Comparison of ENCODE assay signal across 12 cellular contexts in genomic region chr2:238868616-238869292, GRCh38. TPM values are rescaled to one million over a fixed set of nuclear protein-coding genes. Genes with fewer than 3 reads are reported as not detected.
DNase-seq lines count a peak whose midpoint lies in the region; ATAC-seq and TF ChIP-seq lines count a peak whose summit lies in the region.
"Had no signal": no experiment of that assay in that cellular context is flagged by ENCODE, and none has a peak within 500 bp of the region (broad histone marks: within the 10 kb centered on the region; RNA-seq: fewer than 3 reads in every experiment).

No MANE protein-coding gene starts in this region.

- H3K27ac ChIP-seq in RWPE2 (ENCODE audit: poor library complexity, severe bottlenecking), result peak overlapping the region; percentile 11
- peak overlapping the region in 3 of 4 donors; percentile 55 to 84 (median 76) for H3K27ac ChIP-seq in gastroesophageal sphincter
- H3K27ac ChIP-seq in ovary, result peak overlapping the region; percentile 30 to 63

- H3K36me3 ChIP-seq in RWPE2 (ENCODE audit: low read depth) (peaks cover 2% of the 10 kb centered on the region; the same call in 1 of the 2 replicates), gastroesophageal sphincter (no peaks in the 10 kb centered on the region), ovary (no peaks in the 10 kb centered on the region)

- peak; percentile 66 for DNase-seq in AG08396 (ENCODE audit: low spot score)
- no peak for DNase-seq in RWPE2 (ENCODE audit: low spot score)
- peak; percentile 58 to 86 (median 77) for DNase-seq in ovary
- no peak for DNase-seq in NCI-H2171 treated with DMSO at 0.1 percent for 48 hours (lab: John Stamatoyannopoulos, UW)
- DNase-seq in RPMI8226, result no peak
- DNase-seq in HPDE6-E6E7 (ENCODE audit: extremely low spot score), result no peak
- DNase-seq: COR-L47, Kasumi-1, NCI-H748 treated with DMSO at 0.1 percent for 48 hours, T-cell had no signal

- H3K9me3 ChIP-seq in RWPE2 (ENCODE audit: severe bottlenecking) (no peaks in the 10 kb centered on the region), gastroesophageal sphincter (no peaks in the 10 kb centered on the region), ovary (no peaks in the 10 kb centered on the region)

- H3K4me3 ChIP-seq in RWPE2 (ENCODE audit: severe bottlenecking), result no peak overlapping the region
- H3K4me3 ChIP-seq in gastroesophageal sphincter, result no peak overlapping the region
- no peak overlapping the region for H3K4me3 ChIP-seq in ovary

- ATAC-seq in RWPE2 (ENCODE audit: low read depth) (no peak), gastroesophageal sphincter (peak; percentile 56), HG03457 (IDR thresholded peaks at IDR 0.05; ENCODE audit: unreplicated experiment) (no peak)
- ATAC-seq: T-cell had no signal

- 81 to 93% methylated on average over 9 to 16 of the region's 25 CpGs for WGBS in gastroesophageal sphincter (ENCODE audit: low coverage in 1 of 2), 2 donors
- 63 to 68% (median 67%) methylated on average over 25 of the region's 25 CpGs for WGBS in ovary, 3 donors

- TF ChIP-seq CTCF in RWPE2 (IDR thresholded peaks at IDR 0.05; ENCODE audit: poor library complexity, severe bottlenecking), result no peak
- no peak for TF ChIP-seq CTCF in gastroesophageal sphincter (IDR thresholded peaks at IDR 0.05)
- no peak for TF ChIP-seq CTCF in ovary (IDR thresholded peaks at IDR 0.05)

- peaks cover 23% of the 10 kb centered on the region for H3K4me1 ChIP-seq in RWPE2 (ENCODE audit: insufficient read depth, poor library complexity, severe bottlenecking)
- H3K4me1 ChIP-seq in gastroesophageal sphincter, result peaks cover 0 to 59% (median 49%) of the 10 kb centered on the region in 3 donors
- H3K4me1 ChIP-seq in ovary (ENCODE audit: insufficient read depth), result peaks cover 46% of the 10 kb centered on the region

- no peak for TF ChIP-seq POLR2A in gastroesophageal sphincter (IDR thresholded peaks at IDR 0.05)
- no peak for TF ChIP-seq POLR2A in ovary (IDR thresholded peaks at IDR 0.05)

- H3K27me3 ChIP-seq in RWPE2 (ENCODE audit: insufficient read depth, poor library complexity, severe bottlenecking), result no peaks in the 10 kb centered on the region
- H3K27me3 ChIP-seq in gastroesophageal sphincter, result no peaks in the 10 kb centered on the region
- no peaks in the 10 kb centered on the region for H3K27me3 ChIP-seq in ovary

- intact Hi-C loops in ovary (cut with DNase I), result no loop called here

- no peak for TF ChIP-seq EP300 in gastroesophageal sphincter (IDR thresholded peaks at IDR 0.05)
- TF ChIP-seq EP300 in ovary (IDR thresholded peaks at IDR 0.05), result no peak

RNA-seq across cellular contexts. Expression of gene TWIST2, which starts 20.9 kb away (rescaled TPM):
- total RNA-seq in gastroesophageal sphincter (10 to 100 TPM; 17.7 to 69.6 (median 45.2) TPM), ovary (100 to 1,000 TPM in 1 of 7 donors, 10 to 100 TPM in 6; 17.8 to 104 (median 40.7) TPM)
- polyA plus RNA-seq in ovary, result 10 to 100 TPM; 14.2 to 32.7 TPM
- total RNA-seq: T-cell had no signal

Comparison
In these comparisons a context has a peak if more than half of its experiments do, and no peak if none do; other contexts are left out.
1. DNase-seq: peak in AG08396 (single experiment) and ovary (5 of 5); none in RWPE2 (single experiment), NCI-H2171 treated with DMSO at 0.1 percent for 48 hours (single experiment), RPMI8226 (single experiment) and HPDE6-E6E7 (single experiment).
2. H3K27ac ChIP-seq: peak in every context shown above with its lines; median percentile 76 in gastroesophageal sphincter; 46 in ovary; 11 in RWPE2.